Comparison of ENCODE assay signal across 1 cellular context in genomic region chr7:154927624-154928125, GRCh38.
A peak's percentile ranks its signal among the peaks of the same experiment; 100 is the strongest.
TF ChIP-seq lines count a peak whose summit lies in the region.

No MANE protein-coding gene starts in this region.

TF ChIP-seq in K562, 482 proteins besides CTCF, POLR2A, EP300 and RAD21 (continued from another document):
- no peak for TF ChIP-seq ZBTB40 (IDR thresholded peaks at IDR 0.05)
- TF ChIP-seq ZBTB40 (CRISPR knock-in tag; IDR thresholded peaks at IDR 0.05) = no peak
- TF ChIP-seq CEBPG (CRISPR knock-in tag; IDR thresholded peaks at IDR 0.05) = peak; percentile 73
- TF ChIP-seq CEBPG (tag; conservative IDR thresholded peaks at IDR 0.05 in 1 of 2, IDR thresholded peaks at IDR 0.05 in 1 of 2) = peak; percentile 76 to 97
- no peak for TF ChIP-seq ZNF77 (CRISPR knock-in tag; IDR thresholded peaks at IDR 0.05)
- TF ChIP-seq ZNF277 (CRISPR knock-in tag; IDR thresholded peaks at IDR 0.05; ENCODE audit: borderline replicate concordance) = no peak
- no peak; the same call in 1 of the 2 replicates for TF ChIP-seq CREB1 (IDR thresholded peaks at IDR 0.05)
- no peak for TF ChIP-seq CREB1 (CRISPR knock-in tag; IDR thresholded peaks at IDR 0.05)
- TF ChIP-seq CAMTA2 (CRISPR knock-in tag; conservative IDR thresholded peaks at IDR 0.05) = no peak
- peak; percentile 43; the same call in 1 of the 2 replicates for TF ChIP-seq KLF16 (IDR thresholded peaks at IDR 0.05)
- TF ChIP-seq ATF6 (CRISPR knock-in tag; IDR thresholded peaks at IDR 0.05) = peak; percentile 41; the same call in 1 of the 2 replicates
- 0 out of 2 replicates have a peak, but pooled peaks have one; percentile 29 for TF ChIP-seq ETV5 (CRISPR knock-in tag; IDR thresholded peaks at IDR 0.05; ENCODE audit: low read depth)
- TF ChIP-seq CHD4 (IDR thresholded peaks at IDR 0.05; ENCODE audit: insufficient read depth, insufficient replicate concordance, low read depth, low read length, poor library complexity, severe bottlenecking) = peak; percentile 34
- 0 out of 4 replicates have a peak, but pooled peaks of 1 of the 2 experiments have one; percentile 24 for TF ChIP-seq MAZ (CRISPR knock-in tag; conservative IDR thresholded peaks at IDR 0.05 in 1 of 2, IDR thresholded peaks at IDR 0.05 in 1 of 2)
